Comparison of ENCODE assay signal across 1 cellular context in the genomic region with DNA sequence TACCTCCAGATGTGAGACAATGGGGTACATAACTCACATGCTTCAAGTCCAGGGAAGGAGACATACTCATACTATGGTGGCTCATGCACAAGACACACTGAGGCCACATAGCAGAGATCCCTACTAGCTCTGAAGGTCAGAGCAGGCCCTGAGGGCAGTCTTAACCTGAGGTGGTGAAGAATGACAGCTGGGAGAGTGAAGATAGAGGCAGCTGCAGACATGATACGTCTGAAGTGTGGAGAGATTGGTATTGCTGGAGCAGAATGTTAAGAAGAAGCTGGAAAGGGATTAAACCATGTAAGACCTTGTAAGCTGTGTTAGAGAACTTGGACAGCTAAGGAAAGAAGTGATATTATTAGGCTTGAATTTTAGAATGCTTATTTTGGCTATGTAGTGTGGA.
TF ChIP-seq lines count a peak whose summit lies in the region.

No MANE protein-coding gene starts in this region.

TF ChIP-seq in K562, 482 proteins besides CTCF, POLR2A, EP300 and RAD21 (continued from another document and continues in another):
- TF ChIP-seq, protein P1, sequence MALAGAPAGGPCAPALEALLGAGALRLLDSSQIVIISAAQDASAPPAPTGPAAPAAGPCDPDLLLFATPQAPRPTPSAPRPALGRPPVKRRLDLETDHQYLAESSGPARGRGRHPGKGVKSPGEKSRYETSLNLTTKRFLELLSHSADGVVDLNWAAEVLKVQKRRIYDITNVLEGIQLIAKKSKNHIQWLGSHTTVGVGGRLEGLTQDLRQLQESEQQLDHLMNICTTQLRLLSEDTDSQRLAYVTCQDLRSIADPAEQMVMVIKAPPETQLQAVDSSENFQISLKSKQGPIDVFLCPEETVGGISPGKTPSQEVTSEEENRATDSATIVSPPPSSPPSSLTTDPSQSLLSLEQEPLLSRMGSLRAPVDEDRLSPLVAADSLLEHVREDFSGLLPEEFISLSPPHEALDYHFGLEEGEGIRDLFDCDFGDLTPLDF (CRISPR knock-in tag; IDR thresholded peaks at IDR 0.05): no peak
- no peak for TF ChIP-seq NFATC3 (IDR thresholded peaks at IDR 0.05)
- peak in 1 of 2 experiments; percentile 58; a peak in 1 of 4 replicates for TF ChIP-seq ARNT (IDR thresholded peaks at IDR 0.05)
- no peak for TF ChIP-seq NR2C1 (IDR thresholded peaks at IDR 0.05)
- no peak for TF ChIP-seq NR2C1 (tag; IDR thresholded peaks at IDR 0.05)
- TF ChIP-seq CCAR2 (IDR thresholded peaks at IDR 0.05; ENCODE audit: low read depth, low read length): no peak
- TF ChIP-seq, protein P2, sequence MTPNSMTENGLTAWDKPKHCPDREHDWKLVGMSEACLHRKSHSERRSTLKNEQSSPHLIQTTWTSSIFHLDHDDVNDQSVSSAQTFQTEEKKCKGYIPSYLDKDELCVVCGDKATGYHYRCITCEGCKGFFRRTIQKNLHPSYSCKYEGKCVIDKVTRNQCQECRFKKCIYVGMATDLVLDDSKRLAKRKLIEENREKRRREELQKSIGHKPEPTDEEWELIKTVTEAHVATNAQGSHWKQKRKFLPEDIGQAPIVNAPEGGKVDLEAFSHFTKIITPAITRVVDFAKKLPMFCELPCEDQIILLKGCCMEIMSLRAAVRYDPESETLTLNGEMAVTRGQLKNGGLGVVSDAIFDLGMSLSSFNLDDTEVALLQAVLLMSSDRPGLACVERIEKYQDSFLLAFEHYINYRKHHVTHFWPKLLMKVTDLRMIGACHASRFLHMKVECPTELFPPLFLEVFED (CRISPR knock-in tag; conservative IDR thresholded peaks at IDR 0.05): no peak
- no peak for TF ChIP-seq TAF7 (tag; IDR thresholded peaks at IDR 0.05)
- TF ChIP-seq ZNF445 (CRISPR knock-in tag; IDR thresholded peaks at IDR 0.05; ENCODE audit: low read depth): no peak
- TF ChIP-seq MYNN (IDR thresholded peaks at IDR 0.05): no peak
- TF ChIP-seq MYNN (CRISPR knock-in tag; IDR thresholded peaks at IDR 0.05): no peak
- TF ChIP-seq ZNF695 (CRISPR knock-in tag; IDR thresholded peaks at IDR 0.05): no peak
- no peak for TF ChIP-seq AFF4 (CRISPR knock-in tag; IDR thresholded peaks at IDR 0.05)
- no peak for TF ChIP-seq EZH2 (IDR thresholded peaks at IDR 0.05; ENCODE audit: borderline replicate concordance, low read depth, low read length)
- no peak for TF ChIP-seq SNRNP70 (optimal IDR thresholded peaks at IDR 0.05; ENCODE audit: low read depth, low read length)
- TF ChIP-seq, protein P3, sequence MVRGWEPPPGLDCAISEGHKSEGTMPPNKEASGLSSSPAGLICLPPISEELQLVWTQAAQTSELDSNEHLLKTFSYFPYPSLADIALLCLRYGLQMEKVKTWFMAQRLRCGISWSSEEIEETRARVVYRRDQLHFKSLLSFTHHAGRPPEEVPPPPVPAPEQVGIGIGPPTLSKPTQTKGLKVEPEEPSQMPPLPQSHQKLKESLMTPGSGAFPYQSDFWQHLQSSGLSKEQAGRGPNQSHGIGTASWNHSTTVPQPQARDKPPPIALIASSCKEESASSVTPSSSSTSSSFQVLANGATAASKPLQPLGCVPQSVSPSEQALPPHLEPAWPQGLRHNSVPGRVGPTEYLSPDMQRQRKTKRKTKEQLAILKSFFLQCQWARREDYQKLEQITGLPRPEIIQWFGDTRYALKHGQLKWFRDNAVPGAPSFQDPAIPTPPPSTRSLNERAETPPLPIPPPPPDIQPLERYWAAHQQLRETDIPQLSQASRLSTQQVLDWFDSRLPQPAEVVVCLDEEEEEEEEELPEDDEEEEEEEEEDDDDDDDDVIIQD (CRISPR knock-in tag; IDR thresholded peaks at IDR 0.05): no peak
- peak; percentile 64 for TF ChIP-seq EHMT2 (IDR thresholded peaks at IDR 0.05)
- TF ChIP-seq TEAD4 (IDR thresholded peaks at IDR 0.05; ENCODE audit: low read length): peak; percentile 91
- no peak for TF ChIP-seq TEAD4 (CRISPR knock-in tag; IDR thresholded peaks at IDR 0.05; ENCODE audit: borderline replicate concordance)
- no peak for TF ChIP-seq MAFK (IDR thresholded peaks at IDR 0.05; ENCODE audit: low read length)
- no peak for TF ChIP-seq ZNF23 (CRISPR knock-in tag; IDR thresholded peaks at IDR 0.05)
- TF ChIP-seq XRCC3 (IDR thresholded peaks at IDR 0.05): no peak
- TF ChIP-seq SIN3A (IDR thresholded peaks at IDR 0.05; ENCODE audit: borderline replicate concordance in 2 of 2, control insufficient read depth in 1 of 2, low read depth in 2 of 2, low read length in 2 of 2): no peak
- TF ChIP-seq ZNF609 (CRISPR knock-in tag; IDR thresholded peaks at IDR 0.05; ENCODE audit: borderline replicate concordance): no peak
- TF ChIP-seq ZNF589 (CRISPR knock-in tag; IDR thresholded peaks at IDR 0.05; ENCODE audit: low read depth): no peak
- no peak for TF ChIP-seq ELF4 (CRISPR knock-in tag; IDR thresholded peaks at IDR 0.05)
- TF ChIP-seq PTRF (tag; IDR thresholded peaks at IDR 0.05): no peak
- no peak for TF ChIP-seq NELFE (IDR thresholded peaks at IDR 0.05; ENCODE audit: insufficient read depth, insufficient read length)
- TF ChIP-seq SMARCA4 (IDR thresholded peaks at IDR 0.05): peak; percentile 86
- no peak for TF ChIP-seq EP400 (IDR thresholded peaks at IDR 0.05)
- no peak for TF ChIP-seq ZFPM2 (CRISPR knock-in tag; IDR thresholded peaks at IDR 0.05)
- TF ChIP-seq ZNF668 (CRISPR knock-in tag; IDR thresholded peaks at IDR 0.05): no peak
- no peak for TF ChIP-seq POLR3G (IDR thresholded peaks at IDR 0.05; ENCODE audit: extremely low read depth, insufficient read length, insufficient replicate concordance)
- TF ChIP-seq E2F4 (CRISPR knock-in tag; IDR thresholded peaks at IDR 0.05; ENCODE audit: low read depth): no peak
- TF ChIP-seq SRSF3 (IDR thresholded peaks at IDR 0.05; ENCODE audit: insufficient read depth, low read length): no peak
- peak; percentile 94 for TF ChIP-seq TAL1 (IDR thresholded peaks at IDR 0.05)
- TF ChIP-seq, protein P4, sequence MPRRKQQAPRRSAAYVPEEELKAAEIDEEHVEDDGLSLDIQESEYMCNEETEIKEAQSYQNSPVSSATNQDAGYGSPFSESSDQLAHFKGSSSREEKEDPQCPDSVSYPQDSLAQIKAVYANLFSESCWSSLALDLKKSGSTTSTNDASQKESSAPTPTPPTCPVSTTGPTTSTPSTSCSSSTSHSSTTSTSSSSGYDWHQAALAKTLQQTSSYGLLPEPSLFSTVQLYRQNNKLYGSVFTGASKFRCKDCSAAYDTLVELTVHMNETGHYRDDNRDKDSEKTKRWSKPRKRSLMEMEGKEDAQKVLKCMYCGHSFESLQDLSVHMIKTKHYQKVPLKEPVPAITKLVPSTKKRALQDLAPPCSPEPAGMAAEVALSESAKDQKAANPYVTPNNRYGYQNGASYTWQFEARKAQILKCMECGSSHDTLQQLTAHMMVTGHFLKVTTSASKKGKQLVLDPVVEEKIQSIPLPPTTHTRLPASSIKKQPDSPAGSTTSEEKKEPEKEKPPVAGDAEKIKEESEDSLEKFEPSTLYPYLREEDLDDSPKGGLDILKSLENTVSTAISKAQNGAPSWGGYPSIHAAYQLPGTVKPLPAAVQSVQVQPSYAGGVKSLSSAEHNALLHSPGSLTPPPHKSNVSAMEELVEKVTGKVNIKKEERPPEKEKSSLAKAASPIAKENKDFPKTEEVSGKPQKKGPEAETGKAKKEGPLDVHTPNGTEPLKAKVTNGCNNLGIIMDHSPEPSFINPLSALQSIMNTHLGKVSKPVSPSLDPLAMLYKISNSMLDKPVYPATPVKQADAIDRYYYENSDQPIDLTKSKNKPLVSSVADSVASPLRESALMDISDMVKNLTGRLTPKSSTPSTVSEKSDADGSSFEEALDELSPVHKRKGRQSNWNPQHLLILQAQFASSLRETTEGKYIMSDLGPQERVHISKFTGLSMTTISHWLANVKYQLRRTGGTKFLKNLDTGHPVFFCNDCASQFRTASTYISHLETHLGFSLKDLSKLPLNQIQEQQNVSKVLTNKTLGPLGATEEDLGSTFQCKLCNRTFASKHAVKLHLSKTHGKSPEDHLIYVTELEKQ (CRISPR knock-in tag; IDR thresholded peaks at IDR 0.05): no peak
- TF ChIP-seq, protein P5, sequence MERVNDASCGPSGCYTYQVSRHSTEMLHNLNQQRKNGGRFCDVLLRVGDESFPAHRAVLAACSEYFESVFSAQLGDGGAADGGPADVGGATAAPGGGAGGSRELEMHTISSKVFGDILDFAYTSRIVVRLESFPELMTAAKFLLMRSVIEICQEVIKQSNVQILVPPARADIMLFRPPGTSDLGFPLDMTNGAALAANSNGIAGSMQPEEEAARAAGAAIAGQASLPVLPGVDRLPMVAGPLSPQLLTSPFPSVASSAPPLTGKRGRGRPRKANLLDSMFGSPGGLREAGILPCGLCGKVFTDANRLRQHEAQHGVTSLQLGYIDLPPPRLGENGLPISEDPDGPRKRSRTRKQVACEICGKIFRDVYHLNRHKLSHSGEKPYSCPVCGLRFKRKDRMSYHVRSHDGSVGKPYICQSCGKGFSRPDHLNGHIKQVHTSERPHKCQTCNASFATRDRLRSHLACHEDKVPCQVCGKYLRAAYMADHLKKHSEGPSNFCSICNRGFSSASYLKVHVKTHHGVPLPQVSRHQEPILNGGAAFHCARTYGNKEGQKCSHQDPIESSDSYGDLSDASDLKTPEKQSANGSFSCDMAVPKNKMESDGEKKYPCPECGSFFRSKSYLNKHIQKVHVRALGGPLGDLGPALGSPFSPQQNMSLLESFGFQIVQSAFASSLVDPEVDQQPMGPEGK (CRISPR knock-in tag; IDR thresholded peaks at IDR 0.05; ENCODE audit: borderline replicate concordance): no peak
- TF ChIP-seq SMARCA5 (IDR thresholded peaks at IDR 0.05): no peak
- TF ChIP-seq ARID3B (CRISPR knock-in tag; IDR thresholded peaks at IDR 0.05; ENCODE audit: borderline replicate concordance): no peak
- no peak for TF ChIP-seq CCNT2 (IDR thresholded peaks at IDR 0.05; ENCODE audit: borderline replicate concordance, extremely low read depth, insufficient read length, low read depth, low read length)
